In the genomic region with DNA sequence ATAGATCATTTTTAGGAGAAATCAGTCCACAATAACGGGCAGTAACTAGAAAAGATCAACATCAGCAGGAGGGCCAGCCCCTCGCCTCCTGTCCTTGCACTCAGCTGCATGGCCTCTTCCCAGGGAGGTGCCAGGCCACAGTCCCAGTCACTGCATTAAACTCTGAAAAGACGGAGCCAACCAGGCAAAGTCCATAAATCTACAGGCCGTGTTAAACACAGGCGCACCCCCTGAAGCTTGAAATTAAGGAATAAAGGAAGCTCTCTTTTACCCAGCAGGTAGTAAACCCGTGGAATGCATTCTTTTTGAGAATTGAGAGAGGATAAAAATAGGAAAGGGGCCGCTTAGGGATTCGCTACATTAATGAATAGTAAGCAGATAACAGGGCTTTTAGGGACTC, we compare ENCODE assay signal across 3 cellular contexts.
TF ChIP-seq lines count a peak whose summit lies in the region.

No MANE protein-coding gene starts in this region.

TF ChIP-seq in Ishikawa, 13 proteins besides CTCF, POLR2A, EP300 and RAD21:
- TF ChIP-seq YY1 (IDR thresholded peaks at IDR 0.05; ENCODE audit: low read depth) (no peak), NFIC (IDR thresholded peaks at IDR 0.05) (peak; percentile 28; the same call in 1 of the 2 replicates), TEAD4 (IDR thresholded peaks at IDR 0.05) (peak; percentile 77)
TF ChIP-seq in Ishikawa: peak in this region for 2.

TF ChIP-seq in K562, 482 proteins besides CTCF, POLR2A, EP300 and RAD21 (continues in another document):
- TF ChIP-seq, protein P1, sequence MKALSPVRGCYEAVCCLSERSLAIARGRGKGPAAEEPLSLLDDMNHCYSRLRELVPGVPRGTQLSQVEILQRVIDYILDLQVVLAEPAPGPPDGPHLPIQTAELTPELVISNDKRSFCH (CRISPR knock-in tag; IDR thresholded peaks at IDR 0.05) = no peak
- TF ChIP-seq, protein P1 (tag; IDR thresholded peaks at IDR 0.05) = no peak
- TF ChIP-seq TSHZ1 (CRISPR knock-in tag; IDR thresholded peaks at IDR 0.05) (no peak), FOXJ3 (CRISPR knock-in tag; IDR thresholded peaks at IDR 0.05) (no peak), ZNF347 (CRISPR knock-in tag; IDR thresholded peaks at IDR 0.05; ENCODE audit: low read depth) (no peak), ZNF316 (IDR thresholded peaks at IDR 0.05) (no peak), ZNF639 (CRISPR knock-in tag; conservative IDR thresholded peaks at IDR 0.05 in 1 of 2, IDR thresholded peaks at IDR 0.05 in 1 of 2) (no peak), HNRNPH1 (optimal IDR thresholded peaks at IDR 0.05; ENCODE audit: low read depth, low read length) (no peak), ZNF184 (CRISPR knock-in tag; IDR thresholded peaks at IDR 0.05) (no peak), MECOM (CRISPR knock-in tag; IDR thresholded peaks at IDR 0.05) (no peak), MXD1 (CRISPR knock-in tag; IDR thresholded peaks at IDR 0.05; ENCODE audit: borderline replicate concordance, poor library complexity, severe bottlenecking) (no peak), KDM1A (IDR thresholded peaks at IDR 0.05) (no peak), CEBPG (CRISPR knock-in tag; IDR thresholded peaks at IDR 0.05) (no peak), CEBPG (tag; conservative IDR thresholded peaks at IDR 0.05 in 1 of 2, IDR thresholded peaks at IDR 0.05 in 1 of 2) (no peak), PATZ1 (CRISPR knock-in tag; IDR thresholded peaks at IDR 0.05; ENCODE audit: borderline replicate concordance) (no peak)
- TF ChIP-seq, protein P2, sequence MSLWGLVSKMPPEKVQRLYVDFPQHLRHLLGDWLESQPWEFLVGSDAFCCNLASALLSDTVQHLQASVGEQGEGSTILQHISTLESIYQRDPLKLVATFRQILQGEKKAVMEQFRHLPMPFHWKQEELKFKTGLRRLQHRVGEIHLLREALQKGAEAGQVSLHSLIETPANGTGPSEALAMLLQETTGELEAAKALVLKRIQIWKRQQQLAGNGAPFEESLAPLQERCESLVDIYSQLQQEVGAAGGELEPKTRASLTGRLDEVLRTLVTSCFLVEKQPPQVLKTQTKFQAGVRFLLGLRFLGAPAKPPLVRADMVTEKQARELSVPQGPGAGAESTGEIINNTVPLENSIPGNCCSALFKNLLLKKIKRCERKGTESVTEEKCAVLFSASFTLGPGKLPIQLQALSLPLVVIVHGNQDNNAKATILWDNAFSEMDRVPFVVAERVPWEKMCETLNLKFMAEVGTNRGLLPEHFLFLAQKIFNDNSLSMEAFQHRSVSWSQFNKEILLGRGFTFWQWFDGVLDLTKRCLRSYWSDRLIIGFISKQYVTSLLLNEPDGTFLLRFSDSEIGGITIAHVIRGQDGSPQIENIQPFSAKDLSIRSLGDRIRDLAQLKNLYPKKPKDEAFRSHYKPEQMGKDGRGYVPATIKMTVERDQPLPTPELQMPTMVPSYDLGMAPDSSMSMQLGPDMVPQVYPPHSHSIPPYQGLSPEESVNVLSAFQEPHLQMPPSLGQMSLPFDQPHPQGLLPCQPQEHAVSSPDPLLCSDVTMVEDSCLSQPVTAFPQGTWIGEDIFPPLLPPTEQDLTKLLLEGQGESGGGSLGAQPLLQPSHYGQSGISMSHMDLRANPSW (CRISPR knock-in tag; IDR thresholded peaks at IDR 0.05) = no peak

TF ChIP-seq in liver, 16 proteins besides CTCF, POLR2A, EP300 and RAD21:
- TF ChIP-seq JUND (IDR thresholded peaks at IDR 0.05) = no peak
- TF ChIP-seq SP1 (IDR thresholded peaks at IDR 0.05) = peak; percentile 10
- TF ChIP-seq HNF4A (conservative IDR thresholded peaks at IDR 0.05) = peak; percentile 55 to 64
- TF ChIP-seq ATF3 (IDR thresholded peaks at IDR 0.05) = no peak
- TF ChIP-seq, protein P3, sequence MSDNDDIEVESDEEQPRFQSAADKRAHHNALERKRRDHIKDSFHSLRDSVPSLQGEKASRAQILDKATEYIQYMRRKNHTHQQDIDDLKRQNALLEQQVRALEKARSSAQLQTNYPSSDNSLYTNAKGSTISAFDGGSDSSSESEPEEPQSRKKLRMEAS (IDR thresholded peaks at IDR 0.05) = no peak
TF ChIP-seq in liver: peak in this region for 2.
